Comparison of ENCODE assay signal across 8 cellular contexts in the genomic region with DNA sequence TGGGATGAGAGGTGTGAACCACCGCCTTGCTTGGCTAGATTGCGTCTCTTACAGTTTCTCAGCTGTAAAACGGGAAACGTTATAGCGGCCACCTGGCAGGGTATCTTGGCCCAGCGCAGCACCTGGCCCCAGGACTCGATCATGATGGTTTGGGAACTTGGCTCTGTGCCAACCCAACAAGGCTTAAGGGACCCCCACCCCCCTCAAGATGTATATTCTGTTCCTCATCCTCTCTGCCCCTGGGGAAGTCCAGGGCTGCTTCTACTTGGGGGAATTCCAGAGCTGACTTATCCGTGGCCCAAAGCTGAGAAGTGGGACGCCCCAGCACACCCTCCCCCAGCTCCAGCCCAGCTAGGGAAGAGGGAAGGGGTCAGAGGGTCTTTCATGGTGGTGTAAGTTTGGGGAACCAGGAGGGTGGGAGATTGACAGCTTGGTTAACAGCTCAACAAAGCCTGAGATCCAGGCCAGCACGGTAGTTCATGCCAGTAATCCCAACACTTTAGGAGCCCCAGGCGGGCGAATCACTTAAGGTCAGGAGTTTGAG. TPM values are rescaled to one million over a fixed set of nuclear protein-coding genes. Genes with fewer than 3 reads are reported as not detected.
DNase-seq lines count a peak whose midpoint lies in the region; ATAC-seq and TF ChIP-seq lines count a peak whose summit lies in the region.

No MANE protein-coding gene starts in this region.

- TF ChIP-seq CTCF in SK-N-SH (IDR thresholded peaks at IDR 0.05), result no peak

- peaks cover 40% of the 10 kb centered on the region for H3K4me1 Mint-ChIP-seq in activated CD8-positive, alpha-beta T cell treated with anti-CD3 and anti-CD28 coated beads, Interleukin-2, amount 10 ng/mL, durations not matched to agents 7 days and 5 days (ENCODE audit: low read depth)
- H3K4me1 Mint-ChIP-seq in stimulated activated naive CD8-positive, alpha-beta T cell treated with anti-CD3 and anti-CD28 coated beads, Interleukin-15, amount 100 ng/mL, for 72 hours, result peaks cover 61% of the 10 kb centered on the region

- H3K4me1 ChIP-seq in SK-N-SH (ENCODE audit: control insufficient read depth in 1 of 2, insufficient read depth in 2 of 2, low read depth in 1 of 2, low read length in 1 of 2), result peaks cover 0 to 4% of the 10 kb centered on the region in 2 experiments; a peak in 2 of 4 replicates

- TF ChIP-seq POLR2A in erythroblast (IDR thresholded peaks at IDR 0.05; ENCODE audit: low read length), result no peak

- WGBS in SK-N-SH (ENCODE audit: low lambda C conversion rate), result 60% methylated on average over 2 of the region's 12 CpGs

- peaks cover 2% of the 10 kb centered on the region for H3F3A ChIP-seq in SK-N-SH (replicated peaks; ENCODE audit: insufficient read depth)

- H3K27me3 Mint-ChIP-seq in activated CD8-positive, alpha-beta T cell treated with anti-CD3 and anti-CD28 coated beads, Interleukin-2, amount 10 ng/mL, durations not matched to agents 7 days and 5 days (ENCODE audit: low read depth), result no peaks in the 10 kb centered on the region
- H3K27me3 Mint-ChIP-seq in stimulated activated naive CD8-positive, alpha-beta T cell treated with anti-CD3 and anti-CD28 coated beads, Interleukin-15, amount 100 ng/mL, for 72 hours, result no peaks in the 10 kb centered on the region

- H3K4me3 Mint-ChIP-seq in activated CD8-positive, alpha-beta T cell treated with anti-CD3 and anti-CD28 coated beads, Interleukin-2, amount 10 ng/mL, durations not matched to agents 7 days and 5 days, result peak overlapping the region; percentile 82
- peak overlapping the region; percentile 87 to 91 for H3K4me3 Mint-ChIP-seq in stimulated activated naive CD8-positive, alpha-beta T cell treated with anti-CD3 and anti-CD28 coated beads, Interleukin-15, amount 100 ng/mL, for 72 hours

- no peak for TF ChIP-seq RAD21 in SK-N-SH (IDR thresholded peaks at IDR 0.05; ENCODE audit: low read length)

- POLR2A ChIA-PET in SK-N-SH (lab: Yijun Ruan, JAX), result interaction anchor here (1.0 to 1.4 kb wide), 2 partner anchors 43 to 45 kb away, joined by 3 to 5 read pairs; no protein-coding TSS in a partner anchor
- POLR2A ChIA-PET in activated CD8-positive, alpha-beta T cell treated with anti-CD3 and anti-CD28 coated beads, Interleukin-2, amount 10 ng/mL, durations not matched to agents 7 days and 5 days (lab: Charles Lee), result interaction anchor here (0.6 to 4.0 kb wide), 22 partner anchors 8 to 290 kb away, joined by 3 to 54 read pairs (median 5); a partner anchor contains a TSS

- CTCF ChIA-PET in SK-N-SH (lab: Yijun Ruan, JAX), result interaction anchor here (0.5 to 17.2 kb wide), 16 partner anchors 9 to 339 kb away, joined by 3 to 596 read pairs (median 13); a partner anchor contains a TSS
- CTCF ChIA-PET in activated CD8-positive, alpha-beta T cell treated with anti-CD3 and anti-CD28 coated beads, Interleukin-2, amount 10 ng/mL, durations not matched to agents 7 days and 5 days (lab: Charles Lee), result interaction anchor here (0.7 to 10.8 kb wide), 20 partner anchors 8 to 341 kb away, joined by 3 to 383 read pairs (median 7); a partner anchor contains a TSS

- no peaks in the 10 kb centered on the region for H3K9me3 Mint-ChIP-seq in activated CD8-positive, alpha-beta T cell treated with anti-CD3 and anti-CD28 coated beads, Interleukin-2, amount 10 ng/mL, durations not matched to agents 7 days and 5 days (ENCODE audit: insufficient read depth)
- no peaks in the 10 kb centered on the region for H3K9me3 Mint-ChIP-seq in stimulated activated naive CD8-positive, alpha-beta T cell treated with anti-CD3 and anti-CD28 coated beads, Interleukin-15, amount 100 ng/mL, for 72 hours

- H3K9me2 ChIP-seq in SK-N-SH, result no peaks in the 10 kb centered on the region

- H3K4me3 ChIP-seq in SK-N-SH (ENCODE audit: low read depth in 2 of 2, low read length in 1 of 2), result peak overlapping the region in 1 of 2 experiments; percentile 27; a peak in 1 of 4 replicates

- no peaks in the 10 kb centered on the region for H3K79me2 ChIP-seq in SK-N-SH (ENCODE audit: insufficient read depth)

- no peak overlapping the region for H3K27ac ChIP-seq in SK-N-SH (ENCODE audit: low read depth in 2 of 2, low read length in 1 of 2)

- H3K9me3 ChIP-seq in SK-N-SH, result no peaks in the 10 kb centered on the region

- TF ChIP-seq EP300 in SK-N-SH (IDR thresholded peaks at IDR 0.05; ENCODE audit: borderline replicate concordance in 1 of 2, low read depth in 1 of 2, low read length in 1 of 2), result no peak

- no peaks in the 10 kb centered on the region for H3K27me3 ChIP-seq in SK-N-SH (ENCODE audit: insufficient read depth)

- no peak overlapping the region for H3K4me2 ChIP-seq in SK-N-SH

- no peaks in the 10 kb centered on the region for H3K36me3 ChIP-seq in SK-N-SH (replicated peaks in 1 of 2; ENCODE audit: control insufficient read depth in 1 of 2, insufficient read depth in 2 of 2, low read length in 1 of 2)

- H3K9ac ChIP-seq in SK-N-SH, result no peak overlapping the region

- no peak overlapping the region for H2AFZ ChIP-seq in SK-N-SH (ENCODE audit: low read depth)

- ATAC-seq in SK-N-SH treated with all-trans-retinoic acid at 6 μM for 48 hours (no peak), HG03045 (IDR thresholded peaks at IDR 0.05; ENCODE audit: unreplicated experiment) (peak; percentile 15)
- ATAC-seq in activated CD8-positive, alpha-beta T cell treated with anti-CD3 and anti-CD28 coated beads, Interleukin-2, amount 10 ng/mL, durations not matched to agents 7 days and 5 days, result peak; percentile 0
- ATAC-seq in stimulated activated naive CD8-positive, alpha-beta T cell treated with anti-CD3 and anti-CD28 coated beads, Interleukin-15, amount 100 ng/mL, for 72 hours, result no peak

- DNase-seq in SK-N-SH, result peak; percentile 34
- peak; percentile 37 for DNase-seq in activated CD8-positive, alpha-beta T cell treated with anti-CD3 and anti-CD28 coated beads, Interleukin-2, amount 10 ng/mL, durations not matched to agents 7 days and 5 days
- peak; percentile 78 for DNase-seq in iris pigment epithelial cell (ENCODE audit: low read depth)
- DNase-seq in stimulated activated naive CD8-positive, alpha-beta T cell treated with anti-CD3 and anti-CD28 coated beads, Interleukin-15, amount 100 ng/mL, for 72 hours, result peak; percentile 30 to 54
- DNase-seq in mucosa of gallbladder (ENCODE audit: low spot score), result no peak
- no peak for DNase-seq in erythroblast (lab: John Stamatoyannopoulos, UW)

- H3K36me3 Mint-ChIP-seq in activated CD8-positive, alpha-beta T cell treated with anti-CD3 and anti-CD28 coated beads, Interleukin-2, amount 10 ng/mL, durations not matched to agents 7 days and 5 days (ENCODE audit: low read depth), result peaks cover 14% of the 10 kb centered on the region

- H4K20me1 ChIP-seq in SK-N-SH (ENCODE audit: insufficient read depth), result no peaks in the 10 kb centered on the region

- H3K27ac Mint-ChIP-seq in activated CD8-positive, alpha-beta T cell treated with anti-CD3 and anti-CD28 coated beads, Interleukin-2, amount 10 ng/mL, durations not matched to agents 7 days and 5 days, result peak overlapping the region; percentile 93
- H3K27ac Mint-ChIP-seq in stimulated activated naive CD8-positive, alpha-beta T cell treated with anti-CD3 and anti-CD28 coated beads, Interleukin-15, amount 100 ng/mL, for 72 hours, result peak overlapping the region; percentile 95 to 98

TF ChIP-seq in SK-N-SH, 30 proteins besides CTCF, POLR2A, EP300 and RAD21:
- TF ChIP-seq TEAD4 (IDR thresholded peaks at IDR 0.05; ENCODE audit: borderline replicate concordance, insufficient read depth) (no peak), NFIC (IDR thresholded peaks at IDR 0.05; ENCODE audit: borderline replicate concordance) (peak; percentile 75)

TF ChIP-seq in SK-N-SH treated with all-trans-retinoic acid at 6 μM for 48 hours, 23 proteins besides CTCF, POLR2A, EP300 and RAD21 (continues in another document):
- TF ChIP-seq ZFP3 (CRISPR knock-in tag; IDR thresholded peaks at IDR 0.05), result no peak
- TF ChIP-seq GLIS3 (CRISPR knock-in tag; IDR thresholded peaks at IDR 0.05), result no peak
- no peak for TF ChIP-seq ZFP30 (CRISPR knock-in tag; IDR thresholded peaks at IDR 0.05)
- no peak for TF ChIP-seq TOX (CRISPR knock-in tag; IDR thresholded peaks at IDR 0.05; ENCODE audit: borderline replicate concordance)
- no peak for TF ChIP-seq ISL1 (CRISPR knock-in tag; IDR thresholded peaks at IDR 0.05)
- no peak for TF ChIP-seq ZNF8 (CRISPR knock-in tag; IDR thresholded peaks at IDR 0.05)
- TF ChIP-seq ZNF70 (CRISPR knock-in tag; IDR thresholded peaks at IDR 0.05), result no peak
- TF ChIP-seq PPARA (CRISPR knock-in tag; IDR thresholded peaks at IDR 0.05; ENCODE audit: borderline replicate concordance), result no peak
- no peak for TF ChIP-seq RARB (CRISPR knock-in tag; IDR thresholded peaks at IDR 0.05)

RNA-seq across cellular contexts. Expression of a gene that starts 0.7 kb away (rescaled TPM):
- polyA plus RNA-seq in SK-N-SH (2012; rRNA removed), result 14.5 and 14.8 TPM in 2 replicates
- 7.0 and 9.5 TPM in 2 replicates for polyA plus RNA-seq in SK-N-SH (2012; cell fraction: cytosol; rRNA removed)
- 27.0 and 35.4 TPM in 2 replicates for polyA plus RNA-seq in SK-N-SH (2012; cell fraction: nucleus; rRNA removed)
- 10 to 100 TPM; 10.7 to 11.1 TPM for total RNA-seq in activated CD8-positive, alpha-beta T cell treated with anti-CD3 and anti-CD28 coated beads, Interleukin-2, amount 10 ng/mL, durations not matched to agents 7 days and 5 days
- total RNA-seq in mucosa of gallbladder, result 8.5 TPM

RNA-seq across cellular contexts. Expression of a gene that starts 15.1 kb away (rescaled TPM):
- 0.05 TPM in 2 replicates for polyA plus RNA-seq in SK-N-SH (2012; rRNA removed)
- 0.03 and 0.05 TPM in 2 replicates for polyA plus RNA-seq in SK-N-SH (2012; cell fraction: cytosol; rRNA removed)
- polyA plus RNA-seq in SK-N-SH (2012; cell fraction: nucleus; rRNA removed), result 0.11 and 0.20 TPM in 2 replicates
- total RNA-seq in activated CD8-positive, alpha-beta T cell treated with anti-CD3 and anti-CD28 coated beads, Interleukin-2, amount 10 ng/mL, durations not matched to agents 7 days and 5 days, result 1 to 10 TPM in 1 of 2 experiments, under 1 TPM in 1; 0.99 to 1.1 TPM
- 0.72 TPM for total RNA-seq in mucosa of gallbladder

RNA-seq across cellular contexts. Expression of a gene that starts 18.1 kb away (rescaled TPM):
- polyA plus RNA-seq in SK-N-SH (2012; rRNA removed), result 4.9 and 5.2 TPM in 2 replicates
- polyA plus RNA-seq in SK-N-SH (2012; cell fraction: cytosol; rRNA removed), result 0.95 and 2.6 TPM in 2 replicates
- 24.1 and 29.7 TPM in 2 replicates for polyA plus RNA-seq in SK-N-SH (2012; cell fraction: nucleus; rRNA removed)
- total RNA-seq in activated CD8-positive, alpha-beta T cell treated with anti-CD3 and anti-CD28 coated beads, Interleukin-2, amount 10 ng/mL, durations not matched to agents 7 days and 5 days, result under 1 TPM; 0.29 to 0.57 TPM
- total RNA-seq in mucosa of gallbladder, result 0.49 TPM

RNA-seq across cellular contexts. Expression of a gene that starts 19.6 kb away (rescaled TPM):
- 76.0 and 110 TPM in 2 replicates for polyA plus RNA-seq in SK-N-SH (2012; rRNA removed)
- polyA plus RNA-seq in SK-N-SH (2012; cell fraction: cytosol; rRNA removed), result 47.1 and 75.1 TPM in 2 replicates
- polyA plus RNA-seq in SK-N-SH (2012; cell fraction: nucleus; rRNA removed), result 101 and 137 TPM in 2 replicates
- 10 to 100 TPM; 85.9 to 87.0 TPM for total RNA-seq in activated CD8-positive, alpha-beta T cell treated with anti-CD3 and anti-CD28 coated beads, Interleukin-2, amount 10 ng/mL, durations not matched to agents 7 days and 5 days
- 48.7 TPM for total RNA-seq in mucosa of gallbladder

RNA-seq across cellular contexts. Expression of a gene that starts 38.0 kb away (rescaled TPM):
- polyA plus RNA-seq in SK-N-SH (2012; rRNA removed), result 1.8 and 2.1 TPM in 2 replicates
- 0.59 and 0.92 TPM in 2 replicates for polyA plus RNA-seq in SK-N-SH (2012; cell fraction: cytosol; rRNA removed)
- 15.4 and 19.0 TPM in 2 replicates for polyA plus RNA-seq in SK-N-SH (2012; cell fraction: nucleus; rRNA removed)
- total RNA-seq in activated CD8-positive, alpha-beta T cell treated with anti-CD3 and anti-CD28 coated beads, Interleukin-2, amount 10 ng/mL, durations not matched to agents 7 days and 5 days, result 1 to 10 TPM; 3.4 to 3.8 TPM
- total RNA-seq in mucosa of gallbladder, result 7.3 TPM

Comparison
In these comparisons a context has a peak if more than half of its experiments do, and no peak if none do; other contexts are left out.
1. DNase-seq: peak in SK-N-SH (single experiment), activated CD8-positive, alpha-beta T cell treated with anti-CD3 and anti-CD28 coated beads, Interleukin-2, amount 10 ng/mL, durations not matched to agents 7 days and 5 days (single experiment), iris pigment epithelial cell (single experiment) and stimulated activated naive CD8-positive, alpha-beta T cell treated with anti-CD3 and anti-CD28 coated beads, Interleukin-15, amount 100 ng/mL, for 72 hours (2 of 2); none in mucosa of gallbladder (single experiment) and erythroblast (0 of 2).
2. ATAC-seq: peak in HG03045 (single experiment) and activated CD8-positive, alpha-beta T cell treated with anti-CD3 and anti-CD28 coated beads, Interleukin-2, amount 10 ng/mL, durations not matched to agents 7 days and 5 days (single experiment); none in SK-N-SH treated with all-trans-retinoic acid at 6 μM for 48 hours (single experiment) and stimulated activated naive CD8-positive, alpha-beta T cell treated with anti-CD3 and anti-CD28 coated beads, Interleukin-15, amount 100 ng/mL, for 72 hours (single experiment).